1 cellular context compared by ENCODE assay signal in the genomic region with DNA sequence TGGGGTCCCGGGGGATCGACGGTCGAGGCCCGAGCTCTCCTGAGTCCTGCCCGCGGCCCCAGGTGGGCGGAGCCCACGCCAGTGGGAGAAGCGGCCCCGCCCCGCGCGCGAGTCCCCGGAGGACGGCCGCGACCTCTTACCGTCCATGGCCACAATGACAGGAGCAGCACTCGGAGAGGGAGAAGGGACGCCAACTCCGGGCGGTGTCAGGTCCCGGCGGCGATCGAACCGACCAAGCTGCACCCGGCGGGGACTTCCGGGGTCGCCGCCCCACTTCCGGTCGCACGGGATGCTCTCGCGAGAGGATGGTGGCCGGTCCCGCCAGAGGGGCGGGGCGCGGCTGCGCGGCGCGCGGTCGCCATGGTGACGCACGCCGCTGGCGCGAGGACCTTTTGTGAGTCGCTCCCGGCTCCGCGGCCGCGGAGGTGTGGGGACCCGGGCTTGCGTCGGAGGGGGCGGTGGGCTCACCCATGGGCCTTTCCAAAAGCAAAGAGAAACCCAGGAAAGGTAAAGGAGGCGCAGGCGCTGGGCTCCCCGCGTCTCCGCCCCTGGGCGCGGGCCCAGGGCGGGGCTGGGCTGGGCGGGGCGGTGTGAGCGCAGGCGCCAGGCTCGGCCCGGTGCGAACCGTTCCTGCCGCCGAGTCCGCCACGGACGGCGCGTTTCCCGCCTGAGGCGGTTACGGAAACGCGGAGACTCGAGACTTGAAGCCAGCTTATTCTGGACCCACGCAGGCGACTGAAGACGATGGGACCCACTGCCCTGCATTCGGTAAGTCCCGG.
TF ChIP-seq lines count a peak whose summit lies in the region.

A gene (minus strand): TSS at position 267 of the 779 bp plus-strand sequence. CDS start 120 bp downstream, at position 147.
A gene (plus strand): TSS at position 395 of the 779 bp plus-strand sequence. CDS start 76 bp downstream, at position 471.

TF ChIP-seq in GM12878, 131 proteins besides CTCF, POLR2A, EP300 and RAD21 (continued from another document and continues in another):
- TF ChIP-seq, protein P1, sequence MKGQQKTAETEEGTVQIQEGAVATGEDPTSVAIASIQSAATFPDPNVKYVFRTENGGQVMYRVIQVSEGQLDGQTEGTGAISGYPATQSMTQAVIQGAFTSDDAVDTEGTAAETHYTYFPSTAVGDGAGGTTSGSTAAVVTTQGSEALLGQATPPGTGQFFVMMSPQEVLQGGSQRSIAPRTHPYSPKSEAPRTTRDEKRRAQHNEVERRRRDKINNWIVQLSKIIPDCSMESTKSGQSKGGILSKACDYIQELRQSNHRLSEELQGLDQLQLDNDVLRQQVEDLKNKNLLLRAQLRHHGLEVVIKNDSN (IDR thresholded peaks at IDR 0.05; ENCODE audit: borderline replicate concordance, extremely low read length, insufficient read depth, low read depth, low read length), result no peak
- TF ChIP-seq FOXM1 (IDR thresholded peaks at IDR 0.05; ENCODE audit: low read depth, low read length), result no peak
- TF ChIP-seq NRF1 (conservative IDR thresholded peaks at IDR 0.05; ENCODE audit: low read depth, low read length), result peak; percentile 27; the same call in 1 of the 2 replicates
- TF ChIP-seq, protein P2, sequence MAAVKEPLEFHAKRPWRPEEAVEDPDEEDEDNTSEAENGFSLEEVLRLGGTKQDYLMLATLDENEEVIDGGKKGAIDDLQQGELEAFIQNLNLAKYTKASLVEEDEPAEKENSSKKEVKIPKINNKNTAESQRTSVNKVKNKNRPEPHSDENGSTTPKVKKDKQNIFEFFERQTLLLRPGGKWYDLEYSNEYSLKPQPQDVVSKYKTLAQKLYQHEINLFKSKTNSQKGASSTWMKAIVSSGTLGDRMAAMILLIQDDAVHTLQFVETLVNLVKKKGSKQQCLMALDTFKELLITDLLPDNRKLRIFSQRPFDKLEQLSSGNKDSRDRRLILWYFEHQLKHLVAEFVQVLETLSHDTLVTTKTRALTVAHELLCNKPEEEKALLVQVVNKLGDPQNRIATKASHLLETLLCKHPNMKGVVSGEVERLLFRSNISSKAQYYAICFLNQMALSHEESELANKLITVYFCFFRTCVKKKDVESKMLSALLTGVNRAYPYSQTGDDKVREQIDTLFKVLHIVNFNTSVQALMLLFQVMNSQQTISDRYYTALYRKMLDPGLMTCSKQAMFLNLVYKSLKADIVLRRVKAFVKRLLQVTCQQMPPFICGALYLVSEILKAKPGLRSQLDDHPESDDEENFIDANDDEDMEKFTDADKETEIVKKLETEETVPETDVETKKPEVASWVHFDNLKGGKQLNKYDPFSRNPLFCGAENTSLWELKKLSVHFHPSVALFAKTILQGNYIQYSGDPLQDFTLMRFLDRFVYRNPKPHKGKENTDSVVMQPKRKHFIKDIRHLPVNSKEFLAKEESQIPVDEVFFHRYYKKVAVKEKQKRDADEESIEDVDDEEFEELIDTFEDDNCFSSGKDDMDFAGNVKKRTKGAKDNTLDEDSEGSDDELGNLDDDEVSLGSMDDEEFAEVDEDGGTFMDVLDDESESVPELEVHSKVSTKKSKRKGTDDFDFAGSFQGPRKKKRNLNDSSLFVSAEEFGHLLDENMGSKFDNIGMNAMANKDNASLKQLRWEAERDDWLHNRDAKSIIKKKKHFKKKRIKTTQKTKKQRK (IDR thresholded peaks at IDR 0.05; ENCODE audit: low read depth, low read length), result no peak
- TF ChIP-seq, protein P3, sequence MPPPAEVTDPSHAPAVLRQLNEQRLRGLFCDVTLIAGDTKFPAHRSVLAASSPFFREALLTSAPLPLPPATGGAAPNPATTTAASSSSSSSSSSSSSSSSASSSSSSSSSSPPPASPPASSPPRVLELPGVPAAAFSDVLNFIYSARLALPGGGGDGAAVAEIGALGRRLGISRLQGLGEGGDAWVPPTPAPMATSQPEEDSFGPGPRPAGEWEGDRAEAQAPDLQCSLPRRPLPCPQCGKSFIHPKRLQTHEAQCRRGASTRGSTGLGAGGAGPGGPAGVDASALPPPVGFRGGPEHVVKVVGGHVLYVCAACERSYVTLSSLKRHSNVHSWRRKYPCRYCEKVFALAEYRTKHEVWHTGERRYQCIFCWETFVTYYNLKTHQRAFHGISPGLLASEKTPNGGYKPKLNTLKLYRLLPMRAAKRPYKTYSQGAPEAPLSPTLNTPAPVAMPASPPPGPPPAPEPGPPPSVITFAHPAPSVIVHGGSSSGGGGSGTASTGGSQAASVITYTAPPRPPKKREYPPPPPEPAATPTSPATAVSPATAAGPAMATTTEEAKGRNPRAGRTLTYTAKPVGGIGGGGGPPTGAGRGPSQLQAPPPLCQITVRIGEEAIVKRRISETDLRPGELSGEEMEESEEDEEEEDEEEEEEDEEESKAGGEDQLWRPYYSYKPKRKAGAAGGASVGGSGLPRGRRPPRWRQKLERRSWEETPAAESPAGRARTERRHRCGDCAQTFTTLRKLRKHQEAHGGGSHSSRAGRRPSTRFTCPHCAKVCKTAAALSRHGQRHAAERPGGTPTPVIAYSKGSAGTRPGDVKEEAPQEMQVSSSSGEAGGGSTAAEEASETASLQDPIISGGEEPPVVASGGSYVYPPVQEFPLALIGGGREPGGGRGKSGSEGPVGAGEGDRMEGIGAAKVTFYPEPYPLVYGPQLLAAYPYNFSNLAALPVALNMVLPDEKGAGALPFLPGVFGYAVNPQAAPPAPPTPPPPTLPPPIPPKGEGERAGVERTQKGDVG (CRISPR knock-in tag; IDR thresholded peaks at IDR 0.05), result no peak
- no peak for TF ChIP-seq KAT2A (conservative IDR thresholded peaks at IDR 0.05; ENCODE audit: control insufficient read depth, low read depth, low read length)
- no peak for TF ChIP-seq EGR1 (IDR thresholded peaks at IDR 0.05; ENCODE audit: borderline replicate concordance in 1 of 2, low read depth in 2 of 2, low read length in 2 of 2)
- TF ChIP-seq SRF (IDR thresholded peaks at IDR 0.05; ENCODE audit: low read depth in 2 of 2, low read length in 2 of 2), result no peak
- no peak for TF ChIP-seq CHD1 (IDR thresholded peaks at IDR 0.05; ENCODE audit: low read depth, low read length)
- no peak for TF ChIP-seq TBL1XR1 (IDR thresholded peaks at IDR 0.05; ENCODE audit: low read depth, low read length)
- peak; percentile 50; the same call in 1 of the 2 replicates for TF ChIP-seq HCFC1 (IDR thresholded peaks at IDR 0.05; ENCODE audit: low read length)
- TF ChIP-seq RUNX3 (IDR thresholded peaks at IDR 0.05; ENCODE audit: low read length), result peak; percentile 7; the same call in 1 of the 2 replicates
- peak; percentile 44 for TF ChIP-seq KLF5 (IDR thresholded peaks at IDR 0.05; ENCODE audit: partially characterized antibody)
- TF ChIP-seq CBFB (IDR thresholded peaks at IDR 0.05; ENCODE audit: low read depth), result no peak; the same call in 1 of the 2 replicates
- no peak for TF ChIP-seq ATF7 (IDR thresholded peaks at IDR 0.05; ENCODE audit: low read depth)
- TF ChIP-seq, protein P4, sequence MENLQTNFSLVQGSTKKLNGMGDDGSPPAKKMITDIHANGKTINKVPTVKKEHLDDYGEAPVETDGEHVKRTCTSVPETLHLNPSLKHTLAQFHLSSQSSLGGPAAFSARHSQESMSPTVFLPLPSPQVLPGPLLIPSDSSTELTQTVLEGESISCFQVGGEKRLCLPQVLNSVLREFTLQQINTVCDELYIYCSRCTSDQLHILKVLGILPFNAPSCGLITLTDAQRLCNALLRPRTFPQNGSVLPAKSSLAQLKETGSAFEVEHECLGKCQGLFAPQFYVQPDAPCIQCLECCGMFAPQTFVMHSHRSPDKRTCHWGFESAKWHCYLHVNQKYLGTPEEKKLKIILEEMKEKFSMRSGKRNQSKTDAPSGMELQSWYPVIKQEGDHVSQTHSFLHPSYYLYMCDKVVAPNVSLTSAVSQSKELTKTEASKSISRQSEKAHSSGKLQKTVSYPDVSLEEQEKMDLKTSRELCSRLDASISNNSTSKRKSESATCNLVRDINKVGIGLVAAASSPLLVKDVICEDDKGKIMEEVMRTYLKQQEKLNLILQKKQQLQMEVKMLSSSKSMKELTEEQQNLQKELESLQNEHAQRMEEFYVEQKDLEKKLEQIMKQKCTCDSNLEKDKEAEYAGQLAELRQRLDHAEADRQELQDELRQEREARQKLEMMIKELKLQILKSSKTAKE (IDR thresholded peaks at IDR 0.05; ENCODE audit: low read depth, poor library complexity, severe bottlenecking), result no peak
- no peak for TF ChIP-seq CREM (IDR thresholded peaks at IDR 0.05; ENCODE audit: low read depth)
- TF ChIP-seq, protein P5, sequence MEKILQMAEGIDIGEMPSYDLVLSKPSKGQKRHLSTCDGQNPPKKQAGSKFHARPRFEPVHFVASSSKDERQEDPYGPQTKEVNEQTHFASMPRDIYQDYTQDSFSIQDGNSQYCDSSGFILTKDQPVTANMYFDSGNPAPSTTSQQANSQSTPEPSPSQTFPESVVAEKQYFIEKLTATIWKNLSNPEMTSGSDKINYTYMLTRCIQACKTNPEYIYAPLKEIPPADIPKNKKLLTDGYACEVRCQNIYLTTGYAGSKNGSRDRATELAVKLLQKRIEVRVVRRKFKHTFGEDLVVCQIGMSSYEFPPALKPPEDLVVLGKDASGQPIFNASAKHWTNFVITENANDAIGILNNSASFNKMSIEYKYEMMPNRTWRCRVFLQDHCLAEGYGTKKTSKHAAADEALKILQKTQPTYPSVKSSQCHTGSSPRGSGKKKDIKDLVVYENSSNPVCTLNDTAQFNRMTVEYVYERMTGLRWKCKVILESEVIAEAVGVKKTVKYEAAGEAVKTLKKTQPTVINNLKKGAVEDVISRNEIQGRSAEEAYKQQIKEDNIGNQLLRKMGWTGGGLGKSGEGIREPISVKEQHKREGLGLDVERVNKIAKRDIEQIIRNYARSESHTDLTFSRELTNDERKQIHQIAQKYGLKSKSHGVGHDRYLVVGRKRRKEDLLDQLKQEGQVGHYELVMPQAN (conservative IDR thresholded peaks at IDR 0.05), result peak; percentile 98
- TF ChIP-seq, protein P6, sequence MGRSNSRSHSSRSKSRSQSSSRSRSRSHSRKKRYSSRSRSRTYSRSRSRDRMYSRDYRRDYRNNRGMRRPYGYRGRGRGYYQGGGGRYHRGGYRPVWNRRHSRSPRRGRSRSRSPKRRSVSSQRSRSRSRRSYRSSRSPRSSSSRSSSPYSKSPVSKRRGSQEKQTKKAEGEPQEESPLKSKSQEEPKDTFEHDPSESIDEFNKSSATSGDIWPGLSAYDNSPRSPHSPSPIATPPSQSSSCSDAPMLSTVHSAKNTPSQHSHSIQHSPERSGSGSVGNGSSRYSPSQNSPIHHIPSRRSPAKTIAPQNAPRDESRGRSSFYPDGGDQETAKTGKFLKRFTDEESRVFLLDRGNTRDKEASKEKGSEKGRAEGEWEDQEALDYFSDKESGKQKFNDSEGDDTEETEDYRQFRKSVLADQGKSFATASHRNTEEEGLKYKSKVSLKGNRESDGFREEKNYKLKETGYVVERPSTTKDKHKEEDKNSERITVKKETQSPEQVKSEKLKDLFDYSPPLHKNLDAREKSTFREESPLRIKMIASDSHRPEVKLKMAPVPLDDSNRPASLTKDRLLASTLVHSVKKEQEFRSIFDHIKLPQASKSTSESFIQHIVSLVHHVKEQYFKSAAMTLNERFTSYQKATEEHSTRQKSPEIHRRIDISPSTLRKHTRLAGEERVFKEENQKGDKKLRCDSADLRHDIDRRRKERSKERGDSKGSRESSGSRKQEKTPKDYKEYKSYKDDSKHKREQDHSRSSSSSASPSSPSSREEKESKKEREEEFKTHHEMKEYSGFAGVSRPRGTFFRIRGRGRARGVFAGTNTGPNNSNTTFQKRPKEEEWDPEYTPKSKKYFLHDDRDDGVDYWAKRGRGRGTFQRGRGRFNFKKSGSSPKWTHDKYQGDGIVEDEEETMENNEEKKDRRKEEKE (IDR thresholded peaks at IDR 0.05), result no peak
- TF ChIP-seq SUPT20H (IDR thresholded peaks at IDR 0.05; ENCODE audit: borderline replicate concordance, control insufficient read depth, low read depth, low read length), result no peak
- TF ChIP-seq CBX3 (IDR thresholded peaks at IDR 0.05; ENCODE audit: borderline replicate concordance, low read depth), result no peak
- TF ChIP-seq BMI1 (IDR thresholded peaks at IDR 0.05; ENCODE audit: borderline replicate concordance), result peak; percentile 93
- TF ChIP-seq BHLHE40 (IDR thresholded peaks at IDR 0.05; ENCODE audit: borderline replicate concordance in 1 of 2, low read depth in 2 of 2, low read length in 1 of 2), result peak in 1 of 2 experiments; percentile 63; a peak in 2 of 4 replicates
- no peak for TF ChIP-seq PML (IDR thresholded peaks at IDR 0.05; ENCODE audit: low read length)
- TF ChIP-seq STAT1 (conservative IDR thresholded peaks at IDR 0.05), result no peak
- no peak for TF ChIP-seq SMAD5 (IDR thresholded peaks at IDR 0.05; ENCODE audit: low read depth)
- TF ChIP-seq, protein P7, sequence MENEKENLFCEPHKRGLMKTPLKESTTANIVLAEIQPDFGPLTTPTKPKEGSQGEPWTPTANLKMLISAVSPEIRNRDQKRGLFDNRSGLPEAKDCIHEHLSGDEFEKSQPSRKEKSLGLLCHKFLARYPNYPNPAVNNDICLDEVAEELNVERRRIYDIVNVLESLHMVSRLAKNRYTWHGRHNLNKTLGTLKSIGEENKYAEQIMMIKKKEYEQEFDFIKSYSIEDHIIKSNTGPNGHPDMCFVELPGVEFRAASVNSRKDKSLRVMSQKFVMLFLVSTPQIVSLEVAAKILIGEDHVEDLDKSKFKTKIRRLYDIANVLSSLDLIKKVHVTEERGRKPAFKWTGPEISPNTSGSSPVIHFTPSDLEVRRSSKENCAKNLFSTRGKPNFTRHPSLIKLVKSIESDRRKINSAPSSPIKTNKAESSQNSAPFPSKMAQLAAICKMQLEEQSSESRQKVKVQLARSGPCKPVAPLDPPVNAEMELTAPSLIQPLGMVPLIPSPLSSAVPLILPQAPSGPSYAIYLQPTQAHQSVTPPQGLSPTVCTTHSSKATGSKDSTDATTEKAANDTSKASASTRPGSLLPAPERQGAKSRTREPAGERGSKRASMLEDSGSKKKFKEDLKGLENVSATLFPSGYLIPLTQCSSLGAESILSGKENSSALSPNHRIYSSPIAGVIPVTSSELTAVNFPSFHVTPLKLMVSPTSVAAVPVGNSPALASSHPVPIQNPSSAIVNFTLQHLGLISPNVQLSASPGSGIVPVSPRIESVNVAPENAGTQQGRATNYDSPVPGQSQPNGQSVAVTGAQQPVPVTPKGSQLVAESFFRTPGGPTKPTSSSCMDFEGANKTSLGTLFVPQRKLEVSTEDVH (IDR thresholded peaks at IDR 0.05; ENCODE audit: low read depth, partially characterized antibody), result no peak
- no peak for TF ChIP-seq JUND (IDR thresholded peaks at IDR 0.05; ENCODE audit: low read depth, low read length)
- peak; percentile 72; the same call in 1 of the 2 replicates for TF ChIP-seq POLR2AphosphoS2 (IDR thresholded peaks at IDR 0.05; ENCODE audit: low read depth, low read length)
- TF ChIP-seq NR2F1 (conservative IDR thresholded peaks at IDR 0.05), result peak; percentile 95
- TF ChIP-seq NFYA (IDR thresholded peaks at IDR 0.05; ENCODE audit: borderline replicate concordance, low read depth, low read length), result no peak
- TF ChIP-seq GATAD2B (conservative IDR thresholded peaks at IDR 0.05; ENCODE audit: low read depth), result peak; percentile 97
- no peak for TF ChIP-seq ZNF274 (IDR thresholded peaks at IDR 0.05; ENCODE audit: insufficient read depth, insufficient read length)
- no peak for TF ChIP-seq CBX5 (IDR thresholded peaks at IDR 0.05; ENCODE audit: low read depth)
